In genomic region chr9:104386425-104387069, GRCh38 we compare ENCODE assay signal across 8 cellular contexts.
DNase-seq lines count a peak whose midpoint lies in the region; ATAC-seq and TF ChIP-seq lines count a peak whose summit lies in the region.

No MANE protein-coding gene starts in this region.

- no peak overlapping the region for H4K8ac ChIP-seq in neuronal stem cell (ENCODE audit: low read depth, low read length)

- H3K27me3 ChIP-seq in dorsolateral prefrontal cortex, result peaks cover 0 to 13% (median 0%) of the 10 kb centered on the region in 45 donors
- H3K27me3 ChIP-seq in neuronal stem cell (ENCODE audit: control insufficient read depth in 3 of 3, insufficient read depth in 3 of 3, low read depth in 1 of 3, low read length in 3 of 3), result no peaks in the 10 kb centered on the region

- peak; percentile 4 for DNase-seq in COLO668 (lab: John Stamatoyannopoulos, UW; ENCODE audit: unreplicated experiment)
- DNase-seq in HPDE6-E6E7 (ENCODE audit: extremely low spot score), result peak; percentile 28
- DNase-seq in NCI-H748 treated with DMSO at 0.1 percent for 48 hours (lab: John Stamatoyannopoulos, UW), result peak; percentile 83
- DNase-seq in dorsolateral prefrontal cortex, result no peak
- DNase-seq in neuronal stem cell (ENCODE audit: low spot score), result peak; percentile 18
- DNase-seq in activated CD4-positive, alpha-beta T cell treated with anti-CD3 and anti-CD28 coated beads for 48 hours, result no peak
- DNase-seq in stimulated activated naive CD4-positive, alpha-beta T cell treated with Interleukin-2 at 50 U/mL for 16 hours (lab: John Stamatoyannopoulos, UW), result no peak

- H3K9me3 ChIP-seq in neuronal stem cell (replicated peaks in 1 of 2; ENCODE audit: control insufficient read depth in 2 of 2, insufficient read depth in 1 of 2, low read depth in 1 of 2, low read length in 2 of 2), result no peaks in the 10 kb centered on the region

- no CpG with 5 or more reads among the region's 1 CpG for WGBS in neuronal stem cell (ENCODE audit: extremely low coverage in 2 of 2, insufficient read length in 2 of 2, insufficient replicate concordance in 1 of 2), 2 donors

- peak; percentile 38 to 82 (median 66) for TF ChIP-seq CTCF in dorsolateral prefrontal cortex (IDR thresholded peaks at IDR 0.05 in 54 of 56, conservative IDR thresholded peaks at IDR 0.05 in 2 of 56; ENCODE audit: low read depth in 1 of 56, partially characterized antibody in 56 of 56)

- H3K4me3 ChIP-seq in dorsolateral prefrontal cortex, result no peak overlapping the region
- H3K4me3 ChIP-seq in neuronal stem cell (ENCODE audit: low read length in 2 of 2), result no peak overlapping the region

- ATAC-seq in GM19328 (IDR thresholded peaks at IDR 0.05; ENCODE audit: unreplicated experiment), result peak; percentile 72

- H2BK15ac ChIP-seq in neuronal stem cell (ENCODE audit: low read length), result no peak overlapping the region

- H3K27ac ChIP-seq in dorsolateral prefrontal cortex, result no peak overlapping the region
- H3K27ac ChIP-seq in neuronal stem cell (replicated peaks; ENCODE audit: low read length), result no peak overlapping the region

- no peak overlapping the region for H3K18ac ChIP-seq in neuronal stem cell (ENCODE audit: low read length)

- no peaks in the 10 kb centered on the region for H3K4me1 ChIP-seq in neuronal stem cell (ENCODE audit: control insufficient read depth in 2 of 2, insufficient read depth in 1 of 2, low read depth in 1 of 2, low read length in 2 of 2)

- no peak overlapping the region for H4K91ac ChIP-seq in neuronal stem cell (ENCODE audit: low read depth, low read length, poor library complexity)

- H3K4ac ChIP-seq in neuronal stem cell (ENCODE audit: low read length), result no peak overlapping the region

- no peak overlapping the region for H2BK120ac ChIP-seq in neuronal stem cell (ENCODE audit: low read depth, low read length)

- no peak overlapping the region for H3K14ac ChIP-seq in neuronal stem cell (ENCODE audit: low read length)

- H3K36me3 ChIP-seq in neuronal stem cell (replicated peaks in 1 of 2; ENCODE audit: control insufficient read depth in 2 of 2, insufficient read depth in 2 of 2, low read length in 2 of 2), result no peaks in the 10 kb centered on the region

- no peak overlapping the region for H2BK5ac ChIP-seq in neuronal stem cell (ENCODE audit: low read length)

- no peak overlapping the region for H2BK12ac ChIP-seq in neuronal stem cell (ENCODE audit: low read length)

- H3K23ac ChIP-seq in neuronal stem cell (ENCODE audit: low read depth, low read length, poor library complexity), result no peak overlapping the region

- no peak overlapping the region for H2AK5ac ChIP-seq in neuronal stem cell (ENCODE audit: low read depth, low read length)

- H3K79me1 ChIP-seq in neuronal stem cell (ENCODE audit: low read depth, low read length), result no peaks in the 10 kb centered on the region

- no peak overlapping the region for H3K4me2 ChIP-seq in neuronal stem cell (ENCODE audit: insufficient read depth, low read length, poor library complexity, severe bottlenecking)

- intact Hi-C loops in dorsolateral prefrontal cortex (cut with DNase I), result loop anchor here in 1 of 2 donors (10.0 kb wide), 1 partner anchor 992 kb away; no protein-coding TSS in a partner anchor

- no peak overlapping the region for H2AFZ ChIP-seq in neuronal stem cell (ENCODE audit: low read length)

- H3K9ac ChIP-seq in neuronal stem cell (ENCODE audit: low read depth, low read length, poor library complexity), result no peak overlapping the region

Comparison
In these comparisons a context has a peak if more than half of its experiments do, and no peak if none do; other contexts are left out.
1. DNase-seq: peak in COLO668 (single experiment), HPDE6-E6E7 (single experiment), NCI-H748 treated with DMSO at 0.1 percent for 48 hours (single experiment) and neuronal stem cell (single experiment); none in dorsolateral prefrontal cortex (0 of 10), activated CD4-positive, alpha-beta T cell treated with anti-CD3 and anti-CD28 coated beads for 48 hours (single experiment) and stimulated activated naive CD4-positive, alpha-beta T cell treated with Interleukin-2 at 50 U/mL for 16 hours (single experiment).